Comparison of ENCODE assay signal across 12 cellular contexts in the genomic region with DNA sequence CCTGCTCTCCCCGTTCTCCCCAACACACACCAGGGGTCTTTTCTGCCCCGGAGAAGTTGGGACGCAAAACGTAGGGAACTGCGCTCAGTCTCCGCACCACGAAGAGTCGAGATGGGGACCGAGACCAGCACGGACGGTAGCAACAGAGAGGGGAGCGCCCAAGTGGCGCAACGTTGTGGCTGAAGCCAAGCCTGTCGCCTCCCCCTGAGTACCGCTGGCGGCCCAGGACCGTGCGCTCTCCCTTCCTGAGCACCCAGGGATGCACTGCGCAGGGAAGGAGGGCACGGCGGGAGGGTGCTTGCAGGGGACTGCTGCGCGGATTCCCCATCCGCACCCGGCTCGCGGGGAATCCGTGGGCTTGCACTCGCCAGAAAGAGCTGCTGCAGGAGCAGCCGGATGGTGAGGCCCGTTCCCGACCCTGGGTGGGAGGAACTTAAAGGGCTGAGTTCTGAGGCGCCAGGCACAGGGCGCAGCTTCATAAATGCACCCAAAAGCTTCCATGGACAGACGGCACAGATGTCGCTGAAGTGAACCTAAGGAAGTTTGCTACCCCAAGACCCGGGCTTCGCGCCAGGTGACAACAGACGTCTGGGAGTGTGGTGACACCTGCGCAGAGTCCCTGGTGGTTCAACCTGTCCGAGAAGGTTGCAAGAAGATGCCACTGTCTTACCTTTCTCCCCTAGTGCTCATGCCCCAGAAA.
DNase-seq lines count a peak whose midpoint lies in the region; ATAC-seq and TF ChIP-seq lines count a peak whose summit lies in the region.
"Had no signal": no experiment of that assay in that cellular context is flagged by ENCODE, and none has a peak within 500 bp of the region (broad histone marks: within the 10 kb centered on the region; RNA-seq: fewer than 3 reads in every experiment).

No MANE protein-coding gene starts in this region.

- DNase-seq in brain microvascular endothelial cell (no peak), retina (peak; percentile 72), occipital lobe (lab: John Stamatoyannopoulos, UW) (no peak), NCI-H1092 treated with DMSO at 0.1 percent for 48 hours (lab: John Stamatoyannopoulos, UW) (no peak)
- DNase-seq in activated effector memory CD4-positive, alpha-beta T cell treated with anti-CD3 and anti-CD28 coated beads, Interleukin-2, amount 50 U/mL, for 16 hours, result no peak
- DNase-seq: NCI-H2227 treated with DMSO at 0.1 percent for 48 hours had no signal

- H3K4me3 ChIP-seq in brain microvascular endothelial cell (ENCODE audit: low read depth, low read length) (peak overlapping the region; percentile 65), iPS-11a (ENCODE audit: low read depth, low read length) (peak overlapping the region; percentile 34)
- H3K4me3 ChIP-seq: GM12878 had no signal

- peaks cover 2% of the 10 kb centered on the region; the same call in 1 of the 2 replicates for H3K4me1 ChIP-seq in ES-I3 (ENCODE audit: insufficient read depth, low read length)

- TF ChIP-seq CTCF in brain microvascular endothelial cell (IDR thresholded peaks at IDR 0.05; ENCODE audit: low read depth, low read length, missing control alignments), result no peak

- ATAC-seq in GM18511 (IDR thresholded peaks at IDR 0.05; ENCODE audit: unreplicated experiment), result no peak
- ATAC-seq: activated naive CD4-positive, alpha-beta T cell treated with anti-CD3 and anti-CD28 coated beads, Interleukin-2, amount 50 U/mL, for 72 hours; GM12878 had no signal

- in situ Hi-C loops in brain microvascular endothelial cell (cut with HindIII; ENCODE audit: low pct_ligation_motif_present, low sequenced_read_pairs), result no loop called here

- peak overlapping the region; percentile 26; the same call in 1 of the 2 replicates for H3K9ac ChIP-seq in ES-I3 (ENCODE audit: low read depth, low read length)

- peaks cover 22% of the 10 kb centered on the region for H3K27me3 ChIP-seq in brain microvascular endothelial cell (replicated peaks)

- H3K36me3 ChIP-seq in ES-I3 (ENCODE audit: insufficient read depth, low read length) (no peaks in the 10 kb centered on the region), brain microvascular endothelial cell (replicated peaks) (no peaks in the 10 kb centered on the region)

- peak overlapping the region; percentile 34 for H3K27ac ChIP-seq in brain microvascular endothelial cell
- H3K27ac ChIP-seq: epithelial cell of prostate had no signal

- no peaks in the 10 kb centered on the region for H3K9me3 ChIP-seq in ES-I3 (ENCODE audit: control insufficient read depth, insufficient read depth, low read length)
